9 cellular contexts compared by ENCODE assay signal in the genomic region with DNA sequence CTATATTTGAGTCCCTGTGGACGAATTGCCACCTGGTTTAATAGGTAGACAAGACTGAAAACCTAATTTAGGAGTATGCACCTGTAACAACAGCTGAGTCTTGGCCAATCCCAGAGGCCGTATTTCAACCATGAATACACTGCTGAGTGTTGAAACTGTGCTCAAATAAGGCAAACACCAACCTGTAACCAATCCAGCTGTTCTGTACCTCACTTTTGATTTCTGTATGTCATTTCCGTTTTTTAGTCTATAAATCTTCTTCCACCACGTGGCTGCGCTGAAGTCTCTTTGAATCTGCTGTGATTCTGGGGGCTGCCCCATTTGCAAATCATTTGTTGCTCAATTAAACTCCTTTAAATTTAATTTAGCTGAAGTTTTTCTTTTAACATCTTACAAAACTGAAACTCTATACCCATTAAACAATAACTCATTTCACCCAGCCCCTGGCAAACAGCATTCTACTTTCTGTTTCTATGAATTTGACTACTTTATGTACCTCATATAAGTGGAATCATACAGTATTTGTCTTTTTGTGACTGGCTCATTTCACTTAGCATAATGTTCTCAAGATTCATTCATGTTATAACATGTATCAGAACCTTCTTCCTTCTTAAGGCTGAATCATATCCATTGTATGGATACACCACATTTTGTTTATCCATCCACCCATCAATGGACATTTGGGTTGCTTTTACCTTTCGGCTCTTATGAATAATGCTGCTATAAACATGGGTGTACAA. TPM values are rescaled to one million over a fixed set of nuclear protein-coding genes. Genes with fewer than 3 reads are reported as not detected.
DNase-seq lines count a peak whose midpoint lies in the region; ATAC-seq lines count a peak whose summit lies in the region.
"Had no signal": no experiment of that assay in that cellular context is flagged by ENCODE, and none has a peak within 500 bp of the region (broad histone marks: within the 10 kb centered on the region; RNA-seq: fewer than 3 reads in every experiment).

No MANE protein-coding gene starts in this region.

- H3K4me1 ChIP-seq in SJCRH30: no peaks in the 10 kb centered on the region

- H3K36me3 ChIP-seq in SJCRH30: no peaks in the 10 kb centered on the region

- H3K9me3 Mint-ChIP-seq in activated T-helper 1 cell treated with anti-CD3 and anti-CD28 coated beads, Interleukin-12 subunit alpha, Interleukin-12 subunit beta, Interleukin-2, Interleukin-4 antibody, amounts not matched to agents 30 ng/mL and 10 ng/mL and 1 ng/mL, durations not matched to agents 14 hours and 24 hours and 36 hours: no peaks in the 10 kb centered on the region

- DNase-seq in activated T-cell treated with anti-CD3 and anti-CD28 coated beads for 24 hours (ENCODE audit: low read depth) (peak; percentile 36), SJCRH30 (no peak), middle frontal gyrus (ENCODE audit: extremely low spot score, low spot score) (no peak)
- DNase-seq in activated T-cell treated with anti-CD3 and anti-CD28 coated beads, Interleukin-2, amount 50 U/mL, for 1 hour: no peak
- DNase-seq in activated T-helper 1 cell treated with anti-CD3 and anti-CD28 coated beads, Interleukin-12 subunit alpha, Interleukin-12 subunit beta, Interleukin-2, Interleukin-4 antibody, amounts not matched to agents 30 ng/mL and 10 ng/mL and 1 ng/mL, durations not matched to agents 14 hours and 24 hours and 36 hours (ENCODE audit: low spot score): no peak
- peak; percentile 32 for DNase-seq in stimulated activated naive CD8-positive, alpha-beta T cell treated with anti-CD3 and anti-CD28 coated beads, Interleukin-15, Interleukin-2, amounts not matched to agents 100 U/mL and 50 U/mL, for 24 hours

- no peak overlapping the region for H3K4me3 Mint-ChIP-seq in activated T-helper 1 cell treated with anti-CD3 and anti-CD28 coated beads, Interleukin-12 subunit alpha, Interleukin-12 subunit beta, Interleukin-2, Interleukin-4 antibody, amounts not matched to agents 30 ng/mL and 10 ng/mL and 1 ng/mL, durations not matched to agents 14 hours and 24 hours and 36 hours

- H3K9me3 ChIP-seq in SJCRH30 (replicated peaks): no peaks in the 10 kb centered on the region

- H3K27ac ChIP-seq in SJCRH30: no peak overlapping the region

- peaks cover 12% of the 10 kb centered on the region for H3K4me1 Mint-ChIP-seq in activated T-helper 1 cell treated with anti-CD3 and anti-CD28 coated beads, Interleukin-12 subunit alpha, Interleukin-12 subunit beta, Interleukin-2, Interleukin-4 antibody, amounts not matched to agents 30 ng/mL and 10 ng/mL and 1 ng/mL, durations not matched to agents 14 hours and 24 hours and 36 hours (ENCODE audit: low read depth)

- intact Hi-C loops in activated T-helper 1 cell treated with anti-CD3 and anti-CD28 coated beads, Interleukin-12 subunit alpha, Interleukin-12 subunit beta, Interleukin-2, Interleukin-4 antibody, amounts not matched to agents 30 ng/mL and 10 ng/mL and 1 ng/mL, durations not matched to agents 14 hours and 24 hours and 36 hours (cut with micrococcal nuclease): no loop called here

- peak; percentile 59 for ATAC-seq in HG03095 (IDR thresholded peaks at IDR 0.05; ENCODE audit: unreplicated experiment)
- peak; percentile 36 for ATAC-seq in stimulated activated naive CD8-positive, alpha-beta T cell treated with anti-CD3 and anti-CD28 coated beads, Interleukin-15, Interleukin-2, amounts not matched to agents 100 U/mL and 50 U/mL, for 24 hours
- no peak for ATAC-seq in GM21526 (IDR thresholded peaks at IDR 0.05; ENCODE audit: low FRiP score, unreplicated experiment)
- ATAC-seq: HCT116 had no signal

- H3K4me3 ChIP-seq in SJCRH30: no peak overlapping the region

- H3K27me3 ChIP-seq in SJCRH30: peaks cover 10% of the 10 kb centered on the region

- H3K27me3 Mint-ChIP-seq in activated T-helper 1 cell treated with anti-CD3 and anti-CD28 coated beads, Interleukin-12 subunit alpha, Interleukin-12 subunit beta, Interleukin-2, Interleukin-4 antibody, amounts not matched to agents 30 ng/mL and 10 ng/mL and 1 ng/mL, durations not matched to agents 14 hours and 24 hours and 36 hours (ENCODE audit: insufficient read depth): peaks cover 6% of the 10 kb centered on the region

- H3K27ac Mint-ChIP-seq in activated T-helper 1 cell treated with anti-CD3 and anti-CD28 coated beads, Interleukin-12 subunit alpha, Interleukin-12 subunit beta, Interleukin-2, Interleukin-4 antibody, amounts not matched to agents 30 ng/mL and 10 ng/mL and 1 ng/mL, durations not matched to agents 14 hours and 24 hours and 36 hours: peak overlapping the region; percentile 72

- H3K36me3 Mint-ChIP-seq in activated T-helper 1 cell treated with anti-CD3 and anti-CD28 coated beads, Interleukin-12 subunit alpha, Interleukin-12 subunit beta, Interleukin-2, Interleukin-4 antibody, amounts not matched to agents 30 ng/mL and 10 ng/mL and 1 ng/mL, durations not matched to agents 14 hours and 24 hours and 36 hours (ENCODE audit: low read depth): no peaks in the 10 kb centered on the region

RNA-seq across cellular contexts. Expression of a gene that starts 7.5 kb away (rescaled TPM):
- total RNA-seq in activated T-helper 1 cell treated with anti-CD3 and anti-CD28 coated beads, Interleukin-12 subunit alpha, Interleukin-12 subunit beta, Interleukin-2, Interleukin-4 antibody, amounts not matched to agents 30 ng/mL and 10 ng/mL and 1 ng/mL, durations not matched to agents 14 hours and 24 hours and 36 hours: 25.1 and 27.3 TPM in 2 replicates
- 49.3 and 50.3 TPM in 2 replicates for total RNA-seq in SJCRH30 (2014; rRNA removed; shearing (Covaris generic))

Comparison
In these comparisons a context has a peak if more than half of its experiments do, and no peak if none do; other contexts are left out.
1. DNase-seq: peak in activated T-cell treated with anti-CD3 and anti-CD28 coated beads for 24 hours (single experiment) and stimulated activated naive CD8-positive, alpha-beta T cell treated with anti-CD3 and anti-CD28 coated beads, Interleukin-15, Interleukin-2, amounts not matched to agents 100 U/mL and 50 U/mL, for 24 hours (single experiment); none in activated T-cell treated with anti-CD3 and anti-CD28 coated beads, Interleukin-2, amount 50 U/mL, for 1 hour (single experiment), activated T-helper 1 cell treated with anti-CD3 and anti-CD28 coated beads, Interleukin-12 subunit alpha, Interleukin-12 subunit beta, Interleukin-2, Interleukin-4 antibody, amounts not matched to agents 30 ng/mL and 10 ng/mL and 1 ng/mL, durations not matched to agents 14 hours and 24 hours and 36 hours (single experiment), SJCRH30 (0 of 2) and middle frontal gyrus (single experiment).